Comparison of ENCODE assay signal across 10 cellular contexts in the genomic region with DNA sequence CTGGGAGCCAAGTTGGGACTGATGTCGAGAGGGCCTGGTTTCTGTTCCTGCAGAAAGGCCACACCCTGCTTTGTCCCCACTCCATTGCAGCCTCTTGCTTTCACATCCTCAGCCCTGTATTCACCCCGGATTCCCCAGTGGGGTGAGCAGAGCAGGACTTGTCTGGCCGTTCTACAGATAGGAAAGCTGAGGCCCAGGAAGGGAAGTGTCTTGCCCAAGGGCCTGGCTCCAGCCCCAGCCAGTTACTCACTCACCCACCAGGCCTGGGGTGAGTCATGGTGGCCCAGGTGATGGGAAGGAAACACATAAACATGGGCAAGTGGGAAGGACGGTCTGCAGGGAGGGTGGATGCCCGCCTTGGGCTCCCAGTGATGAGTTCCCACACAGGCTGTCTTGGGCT. TPM values are rescaled to one million over a fixed set of nuclear protein-coding genes. Genes with fewer than 3 reads are reported as not detected.
DNase-seq lines count a peak whose midpoint lies in the region; ATAC-seq and TF ChIP-seq lines count a peak whose summit lies in the region.
"Had no signal": no experiment of that assay in that cellular context is flagged by ENCODE, and none has a peak within 500 bp of the region (broad histone marks: within the 10 kb centered on the region; RNA-seq: fewer than 3 reads in every experiment).

No MANE protein-coding gene starts in this region.

- H3K36me3 ChIP-seq in SJSA1 = no peaks in the 10 kb centered on the region

- ATAC-seq in GM21723 (IDR thresholded peaks at IDR 0.05; ENCODE audit: unreplicated experiment) (no peak), GM18867 (IDR thresholded peaks at IDR 0.05; ENCODE audit: unreplicated experiment) (no peak)
- ATAC-seq: activated T-cell treated with anti-CD3 and anti-CD28 coated beads, Interleukin-2, amount 50 U/mL, for 4 hours had no signal

- H3K4me1 ChIP-seq in SJSA1 (replicated peaks) = peaks cover 12% of the 10 kb centered on the region

- DNase-seq in AG09309 (ENCODE audit: low read depth) = peak; percentile 73
- peak; percentile 64 for DNase-seq in H4 (ENCODE audit: low spot score)
- peak; percentile 44 to 70 for DNase-seq in SJSA1 (ENCODE audit: low read depth in 1 of 2, low spot score in 2 of 2)
- DNase-seq in germinal center (ENCODE audit: low spot score) = peak; percentile 67
- DNase-seq in progenitor cell of endocrine pancreas (ENCODE audit: low spot score, unreplicated experiment) = no peak
- DNase-seq in activated CD4-positive, CD25-positive, alpha-beta regulatory T cell treated with anti-CD3 and anti-CD28 coated beads, Interleukin-2, amount 50 U/mL, for 72 hours = no peak
- DNase-seq: activated T-cell treated with anti-CD3 and anti-CD28 coated beads, Interleukin-2, amount 50 U/mL, for 4 hours; MM.1S had no signal

- H3K9me3 ChIP-seq in SJSA1 (replicated peaks) = no peaks in the 10 kb centered on the region

- H3K4me1 Mint-ChIP-seq in progenitor cell of endocrine pancreas (ENCODE audit: low read depth) = peaks cover 2% of the 10 kb centered on the region

- TF ChIP-seq CTCF in AG09309 (IDR thresholded peaks at IDR 0.05; ENCODE audit: control insufficient read depth, insufficient read depth, low read depth, low read length, missing control alignments) (no peak), progenitor cell of endocrine pancreas (IDR thresholded peaks at IDR 0.05; ENCODE audit: unreplicated experiment) (no peak)

- H3K4me3 ChIP-seq in AG09309 (ENCODE audit: control insufficient read depth, low read depth, low read length) (no peak overlapping the region), SJSA1 (no peak overlapping the region)

- peaks cover 35% of the 10 kb centered on the region for H3K27me3 Mint-ChIP-seq in progenitor cell of endocrine pancreas

- H3K27me3 ChIP-seq in SJSA1 (replicated peaks) = no peaks in the 10 kb centered on the region

- H3K27ac ChIP-seq in SJSA1 = no peak overlapping the region

- no peaks in the 10 kb centered on the region for H3K36me3 Mint-ChIP-seq in progenitor cell of endocrine pancreas (ENCODE audit: insufficient read depth)

- no peaks in the 10 kb centered on the region for H3K9me3 Mint-ChIP-seq in progenitor cell of endocrine pancreas (ENCODE audit: low read depth)
- H3K9me3 Mint-ChIP-seq: activated T-cell treated with anti-CD3 and anti-CD28 coated beads, Interleukin-2, amount 50 U/mL, for 4 hours had no signal

- no peak overlapping the region for H3K27ac Mint-ChIP-seq in progenitor cell of endocrine pancreas

- H3K4me3 Mint-ChIP-seq in progenitor cell of endocrine pancreas (ENCODE audit: low read depth) = no peak overlapping the region
- H3K4me3 Mint-ChIP-seq: activated T-cell treated with anti-CD3 and anti-CD28 coated beads, Interleukin-2, amount 50 U/mL, for 4 hours had no signal

RNA-seq across cellular contexts. Expression of gene DUSP7, which starts 6.1 kb away (rescaled TPM):
- 4.3 and 6.2 TPM in 2 replicates for total RNA-seq in H4 (2014; rRNA removed; shearing (Covaris generic))
- 7.9 and 13.3 TPM in 2 replicates for total RNA-seq in SJSA1 (2014; rRNA removed; shearing (Covaris generic))
- total RNA-seq in progenitor cell of endocrine pancreas = 10.1 and 10.3 TPM in 2 replicates

Comparison
In these comparisons a context has a peak if more than half of its experiments do, and no peak if none do; other contexts are left out.
1. DNase-seq: peak in AG09309 (single experiment), H4 (single experiment), SJSA1 (2 of 2) and germinal center (single experiment); none in progenitor cell of endocrine pancreas (single experiment) and activated CD4-positive, CD25-positive, alpha-beta regulatory T cell treated with anti-CD3 and anti-CD28 coated beads, Interleukin-2, amount 50 U/mL, for 72 hours (single experiment).